ENCODE assay signal across 12 cellular contexts in genomic region chr5:157327771-157328170, GRCh38.
DNase-seq lines count a peak whose midpoint lies in the region; ATAC-seq and TF ChIP-seq lines count a peak whose summit lies in the region.
"Had no signal": no experiment of that assay in that cellular context is flagged by ENCODE, and none has a peak within 500 bp of the region (broad histone marks: within the 10 kb centered on the region; RNA-seq: fewer than 3 reads in every experiment).

No MANE protein-coding gene starts in this region.

- H3K9me3 Mint-ChIP-seq in activated CD4-positive, alpha-beta T cell treated with anti-CD3 and anti-CD28 coated beads, Interleukin-2, amount 10 ng/mL, durations not matched to agents 24 days and 14 days = no peaks in the 10 kb centered on the region
- H3K9me3 Mint-ChIP-seq in natural killer cell (no peaks in the 10 kb centered on the region), osteocyte (ENCODE audit: unreplicated experiment) (no peaks in the 10 kb centered on the region)
- H3K9me3 Mint-ChIP-seq: central memory CD8-positive, alpha-beta T cell had no signal

- H3K9me3 ChIP-seq in KOPT-K1 (ENCODE audit: insufficient read depth, low read length, poor library complexity, severe bottlenecking) = no peaks in the 10 kb centered on the region
- H3K9me3 ChIP-seq: A549, left lung had no signal

- TF ChIP-seq CTCF in natural killer cell (IDR thresholded peaks at IDR 0.05) (no peak), osteocyte (IDR thresholded peaks at IDR 0.05) (no peak)

- ATAC-seq in natural killer cell = no peak

- DNase-seq in activated CD4-positive, alpha-beta T cell treated with anti-CD3 and anti-CD28 coated beads, Interleukin-2, amount 10 ng/mL, durations not matched to agents 24 days and 14 days = peak; percentile 68
- DNase-seq in activated CD4-positive, alpha-beta T cell treated with anti-CD3 and anti-CD28 coated beads, Interleukin-2, amount 50 U/mL, for 4 hours = no peak
- no peak for DNase-seq in natural killer cell
- DNase-seq in GM19238 (ENCODE audit: insufficient read length, low spot score) = no peak
- no peak for DNase-seq in NCI-H524 treated with DMSO at 0.1 percent for 48 hours (lab: John Stamatoyannopoulos, UW)
- DNase-seq in osteocyte (ENCODE audit: extremely low spot score, unreplicated experiment) = no peak
- DNase-seq: DMS153 had no signal

- peaks cover 70% of the 10 kb centered on the region for H3K36me3 Mint-ChIP-seq in activated CD4-positive, alpha-beta T cell treated with anti-CD3 and anti-CD28 coated beads, Interleukin-2, amount 10 ng/mL, durations not matched to agents 24 days and 14 days (ENCODE audit: low read depth)
- H3K36me3 Mint-ChIP-seq in natural killer cell (peaks cover 32% of the 10 kb centered on the region), osteocyte (ENCODE audit: unreplicated experiment) (peaks cover 20% of the 10 kb centered on the region)

- no peaks in the 10 kb centered on the region for H3K27me3 Mint-ChIP-seq in activated CD4-positive, alpha-beta T cell treated with anti-CD3 and anti-CD28 coated beads, Interleukin-2, amount 10 ng/mL, durations not matched to agents 24 days and 14 days
- H3K27me3 Mint-ChIP-seq in natural killer cell (ENCODE audit: low read depth in 2 of 2) = no peaks in the 10 kb centered on the region
- H3K27me3 Mint-ChIP-seq in osteocyte (ENCODE audit: unreplicated experiment) = no peaks in the 10 kb centered on the region
- H3K27me3 Mint-ChIP-seq: central memory CD8-positive, alpha-beta T cell had no signal

- H3K27ac Mint-ChIP-seq in activated CD4-positive, alpha-beta T cell treated with anti-CD3 and anti-CD28 coated beads, Interleukin-2, amount 10 ng/mL, durations not matched to agents 24 days and 14 days = peak overlapping the region; percentile 89
- peak overlapping the region; percentile 67 to 70 for H3K27ac Mint-ChIP-seq in natural killer cell
- no peak overlapping the region for H3K27ac Mint-ChIP-seq in osteocyte (ENCODE audit: unreplicated experiment)

- H3K27ac ChIP-seq in KOPT-K1 (ENCODE audit: low read depth, low read length, poor library complexity, severe bottlenecking) = peak overlapping the region; percentile 95
- peak overlapping the region; percentile 16 for H3K27ac ChIP-seq in angular gyrus (ENCODE audit: low read depth, low read length)
- H3K27ac ChIP-seq: A549 had no signal

- H3K36me3 ChIP-seq in KOPT-K1 (ENCODE audit: insufficient read depth, low read length) = peaks cover 98% of the 10 kb centered on the region

- intact Hi-C loops in activated CD4-positive, alpha-beta T cell treated with anti-CD3 and anti-CD28 coated beads, Interleukin-2, amount 10 ng/mL, durations not matched to agents 24 days and 14 days (cut with micrococcal nuclease) = loop anchor here (1.0 to 2.0 kb wide), 3 partner anchors 23 to 416 kb away; partner anchors contain the start of gene LSM11
- intact Hi-C loops in natural killer cell (cut with micrococcal nuclease) = loop anchor here (1.0 kb wide), 1 partner anchor 416 kb away; the partner anchor contains the start of gene LSM11

- H3K4me3 Mint-ChIP-seq in activated CD4-positive, alpha-beta T cell treated with anti-CD3 and anti-CD28 coated beads, Interleukin-2, amount 10 ng/mL, durations not matched to agents 24 days and 14 days = no peak overlapping the region
- no peak overlapping the region for H3K4me3 Mint-ChIP-seq in natural killer cell
- no peak overlapping the region for H3K4me3 Mint-ChIP-seq in osteocyte (ENCODE audit: unreplicated experiment)

- H3K4me1 Mint-ChIP-seq in activated CD4-positive, alpha-beta T cell treated with anti-CD3 and anti-CD28 coated beads, Interleukin-2, amount 10 ng/mL, durations not matched to agents 24 days and 14 days = peaks cover 35% of the 10 kb centered on the region
- H3K4me1 Mint-ChIP-seq in natural killer cell (peaks cover 15 to 16% of the 10 kb centered on the region in 2 donors), osteocyte (ENCODE audit: unreplicated experiment) (peaks cover 35% of the 10 kb centered on the region)
